In the genomic region with DNA sequence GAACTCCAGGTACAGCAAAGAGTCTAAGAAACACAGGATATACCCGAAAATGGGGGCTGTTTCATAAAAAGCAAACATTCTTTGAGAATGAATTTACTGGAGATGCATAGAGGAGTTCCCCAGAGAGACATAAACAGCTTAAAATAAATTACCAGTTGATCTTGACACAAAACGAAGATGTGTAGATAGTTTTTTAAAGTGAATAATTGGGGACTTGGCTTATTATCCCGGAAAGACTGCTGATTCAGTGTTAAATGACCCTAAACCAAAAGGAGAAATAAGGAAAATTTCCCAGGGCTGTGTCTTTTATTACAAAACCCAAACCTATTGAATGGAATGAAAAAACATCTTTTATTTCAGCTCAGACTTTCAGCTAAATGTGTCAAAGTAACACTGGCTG, we compare ENCODE assay signal across 27 cellular contexts.
"Had no signal": no experiment of that assay in that cellular context is flagged by ENCODE, and none has a peak within 500 bp of the region (broad histone marks: within the 10 kb centered on the region; RNA-seq: fewer than 3 reads in every experiment).

No MANE protein-coding gene starts in this region.

- H2AFZ ChIP-seq: parathyroid adenoma had no signal

- FAIRE-seq: frontal cortex, islet of Langerhans, urothelium cell line had no signal

- H3K79me2 ChIP-seq: parathyroid adenoma had no signal

- H3K4me1 ChIP-seq: body of pancreas, colonic mucosa, left lung, parathyroid adenoma, right atrium auricular region had no signal

- DNase-seq: activated CD4-positive, alpha-beta memory T cell treated with anti-CD3 and anti-CD28 coated beads, Interleukin-2, amount 10 ng/mL, durations not matched to agents 7 days and 5 days; activated CD4-positive, alpha-beta T cell treated with anti-CD3 and anti-CD28 coated beads, Interleukin-2, amount 10 ng/mL, durations not matched to agents 7 days and 5 days; activated CD4-positive, CD25-positive, alpha-beta regulatory T cell treated with anti-CD3 and anti-CD28 coated beads, Interleukin-2, amount 50 U/mL, for 72 hours; activated naive CD4-positive, alpha-beta T cell; activated T-cell treated with anti-CD3 and anti-CD28 coated beads, Interleukin-2, amount 50 U/mL, for 72 hours; aorta; body of pancreas; cerebellar nuclear complex; colonic mucosa; effector CD8-positive, alpha-beta T cell; glutamatergic neuron; left lung; naive thymus-derived CD4-positive, alpha-beta T cell; nucleus accumbens; stimulated activated CD4-positive, alpha-beta T cell treated with anti-CD3 and anti-CD28 coated beads, Interleukin-2, amount 100 ng/mL, for 48 hours; stimulated activated naive CD8-positive, alpha-beta T cell treated with anti-CD3 and anti-CD28 coated beads, Interleukin-15, Interleukin-2, amounts not matched to agents 100 U/mL and 50 U/mL, for 24 hours; T-helper 2 cell; trophoblast cell had no signal

- H3K27ac ChIP-seq: body of pancreas, cardiac muscle cell, colonic mucosa, left lung, parathyroid adenoma, right atrium auricular region, thoracic aorta had no signal

- H3K36me3 ChIP-seq: cardiac muscle cell, colonic mucosa, left lung, right atrium auricular region, thoracic aorta had no signal

- ATAC-seq: activated naive CD4-positive, alpha-beta T cell treated with anti-CD3 and anti-CD28 coated beads, Interleukin-2, amount 50 U/mL, for 72 hours; activated T-cell treated with anti-CD3 and anti-CD28 coated beads, Interleukin-2, amount 50 U/mL, for 72 hours; body of pancreas; left lung; naive thymus-derived CD4-positive, alpha-beta T cell; stimulated activated naive CD8-positive, alpha-beta T cell treated with anti-CD3 and anti-CD28 coated beads, Interleukin-15, Interleukin-2, amounts not matched to agents 100 U/mL and 50 U/mL, for 24 hours had no signal

- H3K27me3 ChIP-seq: body of pancreas, cardiac muscle cell, colonic mucosa, left lung, right atrium auricular region had no signal

- H3K9ac ChIP-seq: parathyroid adenoma had no signal

- H3K9me3 ChIP-seq: body of pancreas, colonic mucosa, left lung, right atrium auricular region, thoracic aorta had no signal

- H3K4me3 ChIP-seq: body of pancreas, cardiac muscle cell, colonic mucosa, left lung, lung, right atrium auricular region, thoracic aorta had no signal
